26 cellular contexts compared by ENCODE assay signal in genomic region chr4:125483278-125483677, GRCh38.
"Had no signal": no experiment of that assay in that cellular context is flagged by ENCODE, and none has a peak within 500 bp of the region (broad histone marks: within the 10 kb centered on the region; RNA-seq: fewer than 3 reads in every experiment).

No MANE protein-coding gene starts in this region.

- H3K4me1 Mint-ChIP-seq: immature natural killer cell; naive B cell; natural killer cell; nephron progenitor cell; stimulated activated effector memory CD8-positive, alpha-beta T cell treated with anti-CD3 and anti-CD28 coated beads, Interleukin-12 subunit alpha, Interleukin-12 subunit beta, amount 100 ng/mL, for 72 hours had no signal

- H3K4me3 ChIP-seq: left lung, lower lobe of right lung, ovary, right atrium auricular region, skin epidermis, suprapubic skin, thoracic aorta, tibial artery, upper lobe of right lung had no signal

- H3K27ac Mint-ChIP-seq: immature natural killer cell; naive B cell; natural killer cell; nephron progenitor cell; progenitor cell of endocrine pancreas; stimulated activated effector memory CD8-positive, alpha-beta T cell treated with anti-CD3 and anti-CD28 coated beads, Interleukin-12 subunit alpha, Interleukin-12 subunit beta, amount 100 ng/mL, for 72 hours; stimulated activated naive CD8-positive, alpha-beta T cell treated with anti-CD3 and anti-CD28 coated beads, Interleukin-15, Interleukin-2, amounts not matched to agents 100 ng/mL and 50 ng/mL, for 24 hours had no signal

- H3K9me3 ChIP-seq: left lung, lower lobe of right lung, ovary, right atrium auricular region, suprapubic skin, thoracic aorta, tibial artery, upper lobe of right lung had no signal

- H3K27ac ChIP-seq: left lung, lower lobe of right lung, ovary, right atrium auricular region, skin epidermis, suprapubic skin, thoracic aorta, tibial artery, upper lobe of right lung had no signal

- H3K9me3 Mint-ChIP-seq: natural killer cell, nephron progenitor cell had no signal

- DNase-seq: hypothalamus; immature natural killer cell; kidney; left colon; left lung; lower lobe of right lung; mammary epithelial cell; naive B cell; natural killer cell; nephron progenitor cell; ovary; stimulated activated CD4-positive, alpha-beta T cell treated with anti-CD3 and anti-CD28 coated beads, Interleukin-12 subunit alpha, Interleukin-12 subunit beta, amount 100 ng/mL, for 4 hours; stimulated activated CD4-positive, alpha-beta T cell treated with anti-CD3 and anti-CD28 coated beads, Interleukin-15, amount 100 ng/mL, for 24 hours; stimulated activated CD4-positive, alpha-beta T cell treated with anti-CD3 and anti-CD28 coated beads, Interleukin-2, amount 100 ng/mL, for 24 hours; stimulated activated CD4-positive, alpha-beta T cell treated with anti-CD3 and anti-CD28 coated beads, Interleukin-4, amount 100 ng/mL, for 1 hour; stimulated activated naive CD4-positive, alpha-beta T cell; tibial artery; upper lobe of right lung had no signal

- H3K36me3 Mint-ChIP-seq: naive B cell; stimulated activated effector memory CD8-positive, alpha-beta T cell treated with anti-CD3 and anti-CD28 coated beads, Interleukin-12 subunit alpha, Interleukin-12 subunit beta, amount 100 ng/mL, for 72 hours had no signal

- H3K4me3 Mint-ChIP-seq: immature natural killer cell; natural killer cell; nephron progenitor cell; stimulated activated effector memory CD8-positive, alpha-beta T cell treated with anti-CD3 and anti-CD28 coated beads, Interleukin-12 subunit alpha, Interleukin-12 subunit beta, amount 100 ng/mL, for 72 hours; stimulated activated naive CD8-positive, alpha-beta T cell treated with anti-CD3 and anti-CD28 coated beads, Interleukin-15, Interleukin-2, amounts not matched to agents 100 ng/mL and 50 ng/mL, for 24 hours had no signal

- H3K4me1 ChIP-seq: left lung, lower lobe of right lung, right atrium auricular region, suprapubic skin, upper lobe of right lung had no signal

- H3K36me3 ChIP-seq: ovary had no signal

- ATAC-seq: left colon; left lung; lower lobe of right lung; natural killer cell; sciatic nerve; stimulated activated effector memory CD8-positive, alpha-beta T cell treated with anti-CD3 and anti-CD28 coated beads, Interleukin-12 subunit alpha, Interleukin-12 subunit beta, amount 100 ng/mL, for 72 hours; upper lobe of right lung had no signal

- H3K27me3 Mint-ChIP-seq: naive B cell; progenitor cell of endocrine pancreas; stimulated activated naive CD8-positive, alpha-beta T cell treated with anti-CD3 and anti-CD28 coated beads, Interleukin-15, Interleukin-2, amounts not matched to agents 100 ng/mL and 50 ng/mL, for 24 hours had no signal

- H3K27me3 ChIP-seq: left lung, ovary, right atrium auricular region, suprapubic skin, tibial artery, upper lobe of right lung had no signal
